In the genomic region with DNA sequence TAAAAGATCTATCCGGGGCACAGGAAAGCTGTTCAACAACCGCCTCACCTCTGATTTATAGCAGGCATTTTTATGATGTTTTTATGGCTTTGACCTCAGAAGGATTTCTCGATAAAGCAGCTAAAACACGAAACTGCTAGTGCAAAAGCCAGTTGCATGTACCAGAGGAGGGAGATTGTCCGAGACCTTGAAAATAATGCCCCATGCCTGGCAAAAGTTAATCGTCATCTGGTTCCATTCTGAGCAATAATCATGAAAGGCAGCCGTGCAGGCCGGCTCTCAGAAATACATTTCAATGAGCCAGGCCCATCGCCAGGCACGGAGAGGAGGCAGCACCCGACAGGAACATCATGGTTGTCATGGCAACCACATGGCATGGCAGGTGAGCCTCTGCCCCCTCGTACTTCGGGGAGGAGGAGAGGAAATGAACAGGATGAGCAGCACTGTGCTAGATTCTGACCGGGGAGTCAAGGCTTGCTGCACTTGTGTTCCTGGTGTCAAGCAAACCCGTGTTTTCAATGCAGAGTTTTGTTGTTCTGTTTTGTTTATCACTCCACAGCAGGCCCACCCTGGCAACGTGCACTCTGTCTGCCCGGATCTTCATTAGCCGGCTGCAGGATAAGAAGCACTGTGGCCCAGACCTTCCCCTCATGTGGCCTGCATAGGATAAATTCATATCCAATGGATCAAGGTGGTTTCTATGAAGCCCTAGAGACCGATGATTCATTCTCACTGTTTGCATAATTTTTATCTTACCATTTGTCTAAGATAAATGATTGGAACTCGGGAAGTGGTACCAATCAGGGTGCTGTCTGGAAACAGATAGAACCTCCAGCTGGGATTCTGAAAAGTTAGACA, we compare ENCODE assay signal across 15 cellular contexts.
DNase-seq lines count a peak whose midpoint lies in the region; ATAC-seq and TF ChIP-seq lines count a peak whose summit lies in the region.
"Had no signal": no experiment of that assay in that cellular context is flagged by ENCODE, and none has a peak within 500 bp of the region (broad histone marks: within the 10 kb centered on the region; RNA-seq: fewer than 3 reads in every experiment).

No MANE protein-coding gene starts in this region.

- no peak for TF ChIP-seq POLR2A in uterus (IDR thresholded peaks at IDR 0.05)

- DNase-seq in DMS53 treated with DMSO at 0.1 percent for 48 hours (lab: John Stamatoyannopoulos, UW; ENCODE audit: unreplicated experiment) (peak; percentile 83), NCI-H2081 (lab: John Stamatoyannopoulos, UW) (peak; percentile 84 to 91), SHP77 treated with DMSO at 0.1 percent for 48 hours (lab: John Stamatoyannopoulos, UW) (peak; percentile 79), left colon (peak in 1 of 2 donors; percentile 30), kidney glomerular epithelial cell (lab: John Stamatoyannopoulos, UW) (no peak), uterus (no peak)
- DNase-seq in stimulated activated CD4-positive, alpha-beta T cell treated with anti-CD3 and anti-CD28 coated beads, Interleukin-4, amount 100 ng/mL, for 1 hour: no peak
- DNase-seq: activated CD4-positive, alpha-beta T cell treated with anti-CD3 and anti-CD28 coated beads, Interleukin-2, amount 50 U/mL, for 4 hours; effector CD4-positive, alpha-beta T cell; NCI-H1930; RPMI8226; T1000; upper lobe of right lung had no signal

- peak; percentile 10 for ATAC-seq in left colon
- no peak for ATAC-seq in GM19328 (IDR thresholded peaks at IDR 0.05; ENCODE audit: unreplicated experiment)

- no peaks in the 10 kb centered on the region for H3K27me3 ChIP-seq in uterus
- H3K27me3 ChIP-seq: pancreas, upper lobe of right lung had no signal

- no peak overlapping the region for H3K4me3 ChIP-seq in uterus
- H3K4me3 ChIP-seq: pancreas, upper lobe of right lung had no signal

- TF ChIP-seq CTCF in uterus (IDR thresholded peaks at IDR 0.05): no peak

- no peaks in the 10 kb centered on the region for H3K36me3 ChIP-seq in uterus
- H3K36me3 ChIP-seq: pancreas, upper lobe of right lung had no signal

- intact Hi-C loops in left colon (cut with DNase I, micrococcal nuclease) (no loop called here), uterus (cut with DNase I; ENCODE audit: low total_unique reads) (no loop called here)

- peaks cover 0 to 2% of the 10 kb centered on the region in 2 donors for H3K9me3 ChIP-seq in uterus
- H3K9me3 ChIP-seq: pancreas, upper lobe of right lung had no signal

- no peaks in the 10 kb centered on the region for H3K4me1 ChIP-seq in uterus
- H3K4me1 ChIP-seq: pancreas, upper lobe of right lung had no signal

- H3K27ac ChIP-seq in uterus: no peak overlapping the region
- H3K27ac ChIP-seq: pancreas, upper lobe of right lung had no signal

Comparison
In these comparisons a context has a peak if more than half of its experiments do, and no peak if none do; other contexts are left out.
1. DNase-seq: peak in DMS53 treated with DMSO at 0.1 percent for 48 hours (single experiment), NCI-H2081 (2 of 2) and SHP77 treated with DMSO at 0.1 percent for 48 hours (single experiment); none in kidney glomerular epithelial cell (single experiment), stimulated activated CD4-positive, alpha-beta T cell treated with anti-CD3 and anti-CD28 coated beads, Interleukin-4, amount 100 ng/mL, for 1 hour (single experiment) and uterus (0 of 2).